In genomic region chr19:41861846-41862245, GRCh38 we compare ENCODE assay signal across 9 cellular contexts. TPM values are rescaled to one million over a fixed set of nuclear protein-coding genes. Genes with fewer than 3 reads are reported as not detected.
DNase-seq lines count a peak whose midpoint lies in the region; TF ChIP-seq lines count a peak whose summit lies in the region.
"Had no signal": no experiment of that assay in that cellular context is flagged by ENCODE, and none has a peak within 500 bp of the region (broad histone marks: within the 10 kb centered on the region; RNA-seq: fewer than 3 reads in every experiment).

No MANE protein-coding gene starts in this region.

- no peak overlapping the region for H4K91ac ChIP-seq in H9 (ENCODE audit: insufficient read length, low read depth, low read length)

- H3K27me3 Mint-ChIP-seq in H9 (ENCODE audit: low read depth): peaks cover 7% of the 10 kb centered on the region

- H3T11ph ChIP-seq in H9 (ENCODE audit: low read length): no peak overlapping the region

- peaks cover 36 to 46% of the 10 kb centered on the region in 2 experiments for H3K4me1 Mint-ChIP-seq in H9

- no peak overlapping the region for H2BK120ac ChIP-seq in H9 (ENCODE audit: low read depth, low read length, poor library complexity, severe bottlenecking)

- H3K23me2 ChIP-seq in H9 (ENCODE audit: insufficient read length, low read depth, low read length, poor library complexity, severe bottlenecking): peaks cover 9% of the 10 kb centered on the region

- peak overlapping the region; percentile 68 to 99 (median 94); a peak in 6 of 7 replicates for H3K27ac Mint-ChIP-seq in H9

- H3K9ac ChIP-seq in H9 (ENCODE audit: extremely low read depth, insufficient read length, low read length) (peak overlapping the region; percentile 99), SK-N-MC (ENCODE audit: insufficient read length) (peak overlapping the region; percentile 99)

- H3K9me3 ChIP-seq in H9 (ENCODE audit: control insufficient read depth, low read depth, low read length): no peaks in the 10 kb centered on the region
- no peaks in the 10 kb centered on the region for H3K9me3 ChIP-seq in SK-N-MC (ENCODE audit: low read depth, low read length)

- no peak overlapping the region for H4K5ac ChIP-seq in H9 (ENCODE audit: insufficient read length, low read depth, low read length)

- H4K20me1 ChIP-seq in H9 (ENCODE audit: control insufficient read depth, insufficient read depth, insufficient read length): no peaks in the 10 kb centered on the region

- DNase-seq in H9: no peak
- DNase-seq in SK-N-MC (ENCODE audit: low read depth, low spot score): no peak
- peak; percentile 2 for DNase-seq in epidermal melanocyte (ENCODE audit: insufficient read length, low spot score)
- DNase-seq in retinal pigment epithelial cell (ENCODE audit: low read depth): no peak
- no peak for DNase-seq in DMS153 treated with DMSO at 0.1 percent for 48 hours (lab: John Stamatoyannopoulos, UW; ENCODE audit: unreplicated experiment)
- no peak for DNase-seq in NCI-H2029 treated with DMSO at 0.1 percent for 48 hours (lab: John Stamatoyannopoulos, UW)
- DNase-seq in ureter (ENCODE audit: low spot score): no peak
- DNase-seq in inferior parietal cortex (ENCODE audit: extremely low spot score): no peak
- DNase-seq: NCI-H524 treated with DMSO at 0.1 percent for 48 hours had no signal

- H3K27ac ChIP-seq in H9 (ENCODE audit: insufficient read length, low read depth, low read length): no peak overlapping the region
- H3K27ac ChIP-seq in SK-N-MC: peak overlapping the region; percentile 97

- no peak overlapping the region for H3K56ac ChIP-seq in H9 (ENCODE audit: insufficient read length, low read depth, low read length)

- no CpG with 5 or more reads among the region's 9 CpGs for WGBS in H9 (ENCODE audit: extremely low coverage, insufficient read length, low lambda C conversion rate)

- no peak overlapping the region for H4K8ac ChIP-seq in H9 (replicated peaks; ENCODE audit: insufficient read length, low read depth, low read length)

- H2BK15ac ChIP-seq in H9 (ENCODE audit: low read depth, low read length): no peak overlapping the region

- H2BK5ac ChIP-seq in H9 (ENCODE audit: insufficient read length, low read length): no peak overlapping the region

- peak overlapping the region; percentile 100 for H3K4me3 ChIP-seq in SK-N-MC
- H3K4me3 ChIP-seq in retinal pigment epithelial cell (ENCODE audit: low read length): peak overlapping the region; percentile 96

- no peak overlapping the region for H3K14ac ChIP-seq in H9 (ENCODE audit: insufficient read depth, low read length)

- no peaks in the 10 kb centered on the region; the same call in 1 of the 2 replicates for H3K4me1 ChIP-seq in H9 (ENCODE audit: insufficient read depth, low read length)

- no peaks in the 10 kb centered on the region for H3K27me3 ChIP-seq in H9 (ENCODE audit: insufficient read depth, low read length)

- TF ChIP-seq CTCF in H9 (conservative IDR thresholded peaks at IDR 0.05) (no peak), retinal pigment epithelial cell (conservative IDR thresholded peaks at IDR 0.05; ENCODE audit: low read depth, low read length) (no peak)

- H2AFZ ChIP-seq in H9 (ENCODE audit: low read length): no peak overlapping the region

- H3K36me3 ChIP-seq in SK-N-MC (ENCODE audit: insufficient read depth, low read length): peaks cover 60% of the 10 kb centered on the region

- H3K4me3 Mint-ChIP-seq in H9: peak overlapping the region; percentile 84 to 96

- no peak overlapping the region for H3K18ac ChIP-seq in H9 (ENCODE audit: insufficient read length, low read depth, low read length)

- peaks cover 17% of the 10 kb centered on the region for H3K79me1 ChIP-seq in H9 (ENCODE audit: insufficient read depth, low read depth, low read length, poor library complexity, severe bottlenecking)

- H3K23ac ChIP-seq in H9 (ENCODE audit: insufficient read length, low read depth, low read length): no peak overlapping the region

- H3K36me3 Mint-ChIP-seq in H9 (ENCODE audit: insufficient read depth in 1 of 3, low read depth in 3 of 3): peaks cover 50 to 63% (median 58%) of the 10 kb centered on the region in 3 experiments

- no peak overlapping the region for H2AK5ac ChIP-seq in H9 (ENCODE audit: insufficient read length, low read length)

- H3K4me2 ChIP-seq in H9 (ENCODE audit: insufficient read depth, insufficient read length, low read length): peak overlapping the region; percentile 90

- no peaks in the 10 kb centered on the region; a peak in 1 of 5 replicates for H3K9me3 Mint-ChIP-seq in H9

- peaks cover 29% of the 10 kb centered on the region for H3K79me2 ChIP-seq in H9 (ENCODE audit: insufficient read depth, low read length)

- H2BK12ac ChIP-seq in H9 (ENCODE audit: insufficient read length, low read depth, low read length): no peak overlapping the region

- H3K4ac ChIP-seq in H9 (ENCODE audit: low read depth, low read length): no peak overlapping the region

- no peak overlapping the region for H2BK20ac ChIP-seq in H9 (ENCODE audit: low read depth, low read length, poor library complexity, severe bottlenecking)

RNA-seq across cellular contexts. Expression of gene RPS19, which starts 1.8 kb away (rescaled TPM):
- total RNA-seq in H9 (2021) (3,024 and 3,117 TPM in 2 replicates), ureter (1,844 TPM)

RNA-seq across cellular contexts. Expression of gene CD79A, which starts 15.2 kb away (rescaled TPM):
- total RNA-seq in H9 (2021): 0.22 and 0.39 TPM in 2 replicates
- 3.7 TPM for total RNA-seq in ureter

RNA-seq across cellular contexts. Expression of gene DMRTC2, which starts 17.0 kb away (rescaled TPM):
- not detected in 2 replicates for total RNA-seq in H9 (2021)
- not detected for total RNA-seq in ureter

RNA-seq across cellular contexts. Expression of gene LYPD4, which starts 17.4 kb away (rescaled TPM):
- total RNA-seq in H9 (2021) (not detected in 2 replicates), ureter (not detected)

RNA-seq across cellular contexts. Expression of gene ARHGEF1, which starts 21.1 kb away (rescaled TPM):
- total RNA-seq in H9 (2021) (47.0 and 50.3 TPM in 2 replicates), ureter (120 TPM)
